ENCODE assay signal across 8 cellular contexts in the genomic region with DNA sequence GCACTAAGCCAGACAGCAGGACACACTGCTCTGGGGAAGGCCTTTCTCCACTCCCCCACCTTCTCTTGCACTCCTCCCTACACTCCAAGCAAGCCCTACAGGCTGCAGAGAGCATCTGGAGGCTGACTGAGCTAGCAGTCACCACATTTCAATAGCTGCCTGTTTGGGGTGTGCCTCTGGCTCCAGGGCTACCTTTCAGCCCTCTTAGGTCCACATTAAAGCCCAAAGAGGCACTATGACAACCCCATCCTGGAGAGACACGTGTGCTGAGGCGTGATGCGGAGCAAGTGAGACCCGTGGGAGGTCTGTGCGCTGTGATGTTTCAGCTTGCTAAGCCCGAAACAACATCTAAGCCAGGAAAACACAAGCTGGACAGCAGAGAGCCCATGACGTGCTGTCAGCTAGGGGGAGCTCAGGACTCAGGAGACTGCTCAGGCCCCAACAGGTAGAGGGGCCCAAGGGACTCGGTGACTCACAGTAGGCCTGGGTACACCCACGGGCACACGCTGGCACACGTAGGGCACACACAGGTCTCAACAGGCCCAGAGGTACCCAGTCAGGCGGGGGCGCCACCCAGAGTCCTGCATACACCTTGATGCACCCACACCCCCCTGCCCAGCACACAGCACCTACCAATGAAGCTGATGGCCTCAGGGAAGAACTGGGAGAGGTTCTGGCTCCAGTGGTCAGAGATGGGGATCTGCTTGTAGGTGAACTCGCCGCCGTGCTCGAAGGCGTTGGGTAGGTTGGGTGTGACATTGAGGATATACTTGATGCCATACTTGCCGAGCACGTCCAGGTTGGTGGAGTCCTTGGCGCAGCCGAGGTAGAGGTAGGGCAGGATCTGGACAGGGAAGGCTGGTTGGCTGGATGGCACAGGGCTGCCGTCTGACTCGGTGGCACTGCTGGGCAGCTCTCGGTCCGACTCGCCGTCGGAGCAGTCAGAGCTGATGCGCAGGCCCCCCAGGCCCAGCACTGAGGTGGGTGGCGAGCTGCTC. TPM values are rescaled to one million over a fixed set of nuclear protein-coding genes. Genes with fewer than 3 reads are reported as not detected.
DNase-seq lines count a peak whose midpoint lies in the region; ATAC-seq and TF ChIP-seq lines count a peak whose summit lies in the region.

No MANE protein-coding gene starts in this region.

- peaks cover 65% of the 10 kb centered on the region for H3K36me3 Mint-ChIP-seq in CD4-positive, alpha-beta T cell (ENCODE audit: low read depth)
- peaks cover 16% of the 10 kb centered on the region for H3K36me3 Mint-ChIP-seq in activated naive CD8-positive, alpha-beta T cell treated with anti-CD3 and anti-CD28 coated beads, Interleukin-2, amount 10 ng/mL, durations not matched to agents 7 days and 5 days

- H3K9me3 Mint-ChIP-seq in CD4-positive, alpha-beta T cell: no peaks in the 10 kb centered on the region
- H3K9me3 Mint-ChIP-seq in activated naive CD8-positive, alpha-beta T cell treated with anti-CD3 and anti-CD28 coated beads, Interleukin-2, amount 10 ng/mL, durations not matched to agents 7 days and 5 days: no peaks in the 10 kb centered on the region

- peak overlapping the region; percentile 89 for H3K27ac Mint-ChIP-seq in CD4-positive, alpha-beta T cell
- H3K27ac Mint-ChIP-seq in activated naive CD8-positive, alpha-beta T cell treated with anti-CD3 and anti-CD28 coated beads, Interleukin-2, amount 10 ng/mL, durations not matched to agents 7 days and 5 days: peak overlapping the region; percentile 82

- H3K4me3 Mint-ChIP-seq in CD4-positive, alpha-beta T cell: peak overlapping the region; percentile 94
- peak overlapping the region; percentile 86 for H3K4me3 Mint-ChIP-seq in activated naive CD8-positive, alpha-beta T cell treated with anti-CD3 and anti-CD28 coated beads, Interleukin-2, amount 10 ng/mL, durations not matched to agents 7 days and 5 days

- DNase-seq in CD4-positive, alpha-beta T cell: peak in 6 of 10 experiments; percentile 5 to 44 (median 27)
- DNase-seq in NCI-H226: peak; percentile 31
- DNase-seq in activated naive CD8-positive, alpha-beta T cell treated with anti-CD3 and anti-CD28 coated beads, Interleukin-2, amount 10 ng/mL, durations not matched to agents 7 days and 5 days: peak; percentile 60
- DNase-seq in inferior parietal cortex (ENCODE audit: extremely low spot score): peak; percentile 69
- peak; percentile 51 for DNase-seq in stimulated activated CD4-positive, alpha-beta T cell treated with anti-CD3 and anti-CD28 coated beads, Interleukin-1b, Interleukin-23, amount 100 ng/mL, for 48 hours
- DNase-seq in foreskin melanocyte: no peak
- DNase-seq in H7: no peak

- H3K27me3 ChIP-seq in CD4-positive, alpha-beta T cell (ENCODE audit: control insufficient read depth, insufficient read depth, low read length): no peaks in the 10 kb centered on the region
- peaks cover 9% of the 10 kb centered on the region for H3K27me3 ChIP-seq in H7 (ENCODE audit: control insufficient read depth, insufficient read depth, low read length)

- peaks cover 20% of the 10 kb centered on the region for H3K36me3 ChIP-seq in H7 (replicated peaks; ENCODE audit: control insufficient read depth, insufficient read depth, low read length)

- no peak for TF ChIP-seq CTCF in CD4-positive, alpha-beta T cell (IDR thresholded peaks at IDR 0.05)

- no peak for ATAC-seq in CD4-positive, alpha-beta T cell (ENCODE audit: poor library complexity)
- peak; percentile 32 for ATAC-seq in activated naive CD8-positive, alpha-beta T cell treated with anti-CD3 and anti-CD28 coated beads, Interleukin-2, amount 10 ng/mL, durations not matched to agents 7 days and 5 days (ENCODE audit: low read depth)
- ATAC-seq in HG03521 (IDR thresholded peaks at IDR 0.05; ENCODE audit: unreplicated experiment): no peak

- H3K27ac ChIP-seq in CD4-positive, alpha-beta T cell (ENCODE audit: low read depth, low read length): peak overlapping the region; percentile 76

- H3K27me3 Mint-ChIP-seq in CD4-positive, alpha-beta T cell: no peaks in the 10 kb centered on the region
- no peaks in the 10 kb centered on the region for H3K27me3 Mint-ChIP-seq in activated naive CD8-positive, alpha-beta T cell treated with anti-CD3 and anti-CD28 coated beads, Interleukin-2, amount 10 ng/mL, durations not matched to agents 7 days and 5 days

- intact Hi-C loops in CD4-positive, alpha-beta T cell (cut with DNase I, micrococcal nuclease): loop anchor here (2.0 to 5.0 kb wide), 2 partner anchors 51 to 69 kb away; no protein-coding TSS in a partner anchor

- no peak overlapping the region for H3K4me3 ChIP-seq in H7 (ENCODE audit: insufficient read depth, low read depth, low read length)

- CTCF ChIA-PET in CD4-positive, alpha-beta T cell (lab: Charles Lee): interaction anchor here (1.1 to 2.1 kb wide), 9 partner anchors 52 to 1438 kb away, joined by 3 to 10 read pairs (median 3); partner anchors contain the start of genes ABHD14B and RPL29

- POLR2A ChIA-PET in CD4-positive, alpha-beta T cell (lab: Charles Lee): interaction anchor here (1.0 to 2.6 kb wide), 9 partner anchors 8 to 200 kb away, joined by 3 to 12 read pairs (median 3); partner anchors contain the start of genes POC1A, PPM1M and RPL29
- POLR2A ChIA-PET in activated naive CD8-positive, alpha-beta T cell treated with anti-CD3 and anti-CD28 coated beads, Interleukin-2, amount 10 ng/mL, durations not matched to agents 7 days and 5 days (lab: Charles Lee): interaction anchor here (0.5 to 1.7 kb wide), 15 partner anchors 10 to 378 kb away, joined by 3 to 6 read pairs (median 3); partner anchors contain the start of genes ABHD14A, ABHD14B, POC1A and RPL29

- peaks cover 61% of the 10 kb centered on the region for H3K4me1 Mint-ChIP-seq in CD4-positive, alpha-beta T cell (ENCODE audit: low read depth)
- peaks cover 40% of the 10 kb centered on the region for H3K4me1 Mint-ChIP-seq in activated naive CD8-positive, alpha-beta T cell treated with anti-CD3 and anti-CD28 coated beads, Interleukin-2, amount 10 ng/mL, durations not matched to agents 7 days and 5 days

- H3K9me3 ChIP-seq in CD4-positive, alpha-beta T cell (ENCODE audit: control insufficient read depth, low read length): no peaks in the 10 kb centered on the region

RNA-seq across cellular contexts. Expression of gene DUSP7, which starts 2.8 kb away (rescaled TPM):
- total RNA-seq in CD4-positive, alpha-beta T cell: 1 to 10 TPM; 4.8 to 5.2 TPM
- total RNA-seq in activated naive CD8-positive, alpha-beta T cell treated with anti-CD3 and anti-CD28 coated beads, Interleukin-2, amount 10 ng/mL, durations not matched to agents 7 days and 5 days: 10 to 100 TPM; 30.9 to 31.3 TPM
- 19.5 and 21.7 TPM in 2 replicates for total RNA-seq in H7 (2014; rRNA removed; shearing (Covaris generic))

RNA-seq across cellular contexts. Expression of gene RPL29, which starts 57.9 kb away (rescaled TPM):
- total RNA-seq in CD4-positive, alpha-beta T cell: 1,000 to 10,000 TPM; 1,843 to 1,901 TPM
- total RNA-seq in activated naive CD8-positive, alpha-beta T cell treated with anti-CD3 and anti-CD28 coated beads, Interleukin-2, amount 10 ng/mL, durations not matched to agents 7 days and 5 days: 1,000 to 10,000 TPM; 1,076 to 1,089 TPM
- 1,001 and 1,107 TPM in 2 replicates for total RNA-seq in H7 (2014; rRNA removed; shearing (Covaris generic))

Comparison
In these comparisons a context has a peak if more than half of its experiments do, and no peak if none do; other contexts are left out.
1. DNase-seq: peak in CD4-positive, alpha-beta T cell (6 of 10), NCI-H226 (single experiment), activated naive CD8-positive, alpha-beta T cell treated with anti-CD3 and anti-CD28 coated beads, Interleukin-2, amount 10 ng/mL, durations not matched to agents 7 days and 5 days (single experiment), inferior parietal cortex (single experiment) and stimulated activated CD4-positive, alpha-beta T cell treated with anti-CD3 and anti-CD28 coated beads, Interleukin-1b, Interleukin-23, amount 100 ng/mL, for 48 hours (single experiment); none in foreskin melanocyte (single experiment) and H7 (single experiment).